Comparison of ENCODE assay signal across 1 cellular context in genomic region chr6:7311920-7312615, GRCh38.
TF ChIP-seq lines count a peak whose summit lies in the region.

No MANE protein-coding gene starts in this region.

TF ChIP-seq in K562, 482 proteins besides CTCF, POLR2A, EP300 and RAD21 (continued from another document and continues in another):
- TF ChIP-seq CREB3 (tag; conservative IDR thresholded peaks at IDR 0.05; ENCODE audit: low read depth) = no peak
- no peak for TF ChIP-seq RFX7 (CRISPR knock-in tag; IDR thresholded peaks at IDR 0.05)
- TF ChIP-seq CHD2 (IDR thresholded peaks at IDR 0.05; ENCODE audit: low read depth, low read length) = no peak
- no peak for TF ChIP-seq HSF4 (CRISPR knock-in tag; IDR thresholded peaks at IDR 0.05; ENCODE audit: borderline replicate concordance)
- no peak for TF ChIP-seq E2F8 (IDR thresholded peaks at IDR 0.05; ENCODE audit: low read depth, partially characterized antibody)
- no peak for TF ChIP-seq ZNF707 (CRISPR knock-in tag; conservative IDR thresholded peaks at IDR 0.05)
- TF ChIP-seq NBN (IDR thresholded peaks at IDR 0.05; ENCODE audit: low read depth) = 0 out of 2 replicates have a peak, but pooled peaks have one; percentile 19
- TF ChIP-seq NFATC3 (IDR thresholded peaks at IDR 0.05) = no peak
- peak; percentile 16; the same call in 1 of the 2 replicates for TF ChIP-seq PML (IDR thresholded peaks at IDR 0.05; ENCODE audit: low read length)
- TF ChIP-seq SRF (CRISPR knock-in tag; IDR thresholded peaks at IDR 0.05) = peak in 1 of 2 experiments; percentile 20; a peak in 1 of 4 replicates
- no peak for TF ChIP-seq ZNF124 (CRISPR knock-in tag; IDR thresholded peaks at IDR 0.05)
- TF ChIP-seq SRSF9 (IDR thresholded peaks at IDR 0.05; ENCODE audit: borderline replicate concordance, low read depth, low read length) = no peak
- TF ChIP-seq MTF1 (CRISPR knock-in tag; IDR thresholded peaks at IDR 0.05; ENCODE audit: borderline replicate concordance) = no peak
- TF ChIP-seq EWSR1 (IDR thresholded peaks at IDR 0.05; ENCODE audit: borderline replicate concordance, low read depth, partially characterized antibody) = no peak
- TF ChIP-seq ILF3 (IDR thresholded peaks at IDR 0.05; ENCODE audit: borderline replicate concordance) = no peak
- TF ChIP-seq ZNF121 (CRISPR knock-in tag; conservative IDR thresholded peaks at IDR 0.05) = no peak
- peak in 1 of 2 experiments; percentile 47; a peak in 2 of 4 replicates for TF ChIP-seq MNT (conservative IDR thresholded peaks at IDR 0.05)
- TF ChIP-seq TCFL5 (CRISPR knock-in tag; conservative IDR thresholded peaks at IDR 0.05) = no peak
- TF ChIP-seq EGR1 (conservative IDR thresholded peaks at IDR 0.05) = peak; percentile 24; the same call in 1 of the 2 replicates
- 0 out of 2 replicates have a peak, but pooled peaks have one; percentile 4 for TF ChIP-seq ELF4 (CRISPR knock-in tag; IDR thresholded peaks at IDR 0.05)
- no peak for TF ChIP-seq ZHX1 (conservative IDR thresholded peaks at IDR 0.05; ENCODE audit: low read length)
- no peak for TF ChIP-seq RNF2 (IDR thresholded peaks at IDR 0.05)
- TF ChIP-seq ZKSCAN3 (CRISPR knock-in tag; IDR thresholded peaks at IDR 0.05) = no peak
- TF ChIP-seq HDAC1 (IDR thresholded peaks at IDR 0.05) = peak; percentile 18 to 98; a peak in 3 of 4 replicates
- TF ChIP-seq RNF219 (CRISPR knock-in tag; IDR thresholded peaks at IDR 0.05) = no peak
- 0 out of 4 replicates have a peak, but pooled peaks of 1 of the 2 experiments have one; percentile 50 for TF ChIP-seq KDM4B (IDR thresholded peaks at IDR 0.05; ENCODE audit: borderline replicate concordance in 2 of 2, low read depth in 1 of 2)
- 0 out of 2 replicates have a peak, but pooled peaks have one; percentile 17 for TF ChIP-seq BRD4 (IDR thresholded peaks at IDR 0.05)
- TF ChIP-seq ATF1 (CRISPR knock-in tag; IDR thresholded peaks at IDR 0.05) = no peak
- peak; percentile 11; the same call in 1 of the 2 replicates for TF ChIP-seq ATF1 (tag; IDR thresholded peaks at IDR 0.05)
- 0 out of 2 replicates have a peak, but pooled peaks have one; percentile 23 for TF ChIP-seq RUNX1 (IDR thresholded peaks at IDR 0.05; ENCODE audit: low read depth)
- TF ChIP-seq ZKSCAN1 (IDR thresholded peaks at IDR 0.05; ENCODE audit: low read depth, low read length) = no peak
- no peak for TF ChIP-seq ZBTB33 (CRISPR knock-in tag; IDR thresholded peaks at IDR 0.05)
- TF ChIP-seq CGGBP1 (CRISPR knock-in tag; IDR thresholded peaks at IDR 0.05) = no peak
- no peak for TF ChIP-seq KHSRP (IDR thresholded peaks at IDR 0.05)
- no peak for TF ChIP-seq ARID4B (CRISPR knock-in tag; IDR thresholded peaks at IDR 0.05)
- no peak for TF ChIP-seq CHAMP1 (IDR thresholded peaks at IDR 0.05)
- 0 out of 2 replicates have a peak, but pooled peaks have one; percentile 17 for TF ChIP-seq FOSL1 (tag; conservative IDR thresholded peaks at IDR 0.05)
- TF ChIP-seq ESRRA (IDR thresholded peaks at IDR 0.05; ENCODE audit: borderline replicate concordance, low read depth) = no peak
